18 cellular contexts compared by ENCODE assay signal in genomic region chr1:28458237-28459228, GRCh38. TPM values are rescaled to one million over a fixed set of nuclear protein-coding genes. Genes with fewer than 3 reads are reported as not detected.
A peak's percentile ranks its signal among the peaks of the same experiment; 100 is the strongest.
DNase-seq lines count a peak whose midpoint lies in the region; ATAC-seq and TF ChIP-seq lines count a peak whose summit lies in the region.
"Had no signal": no experiment of that assay in that cellular context is flagged by ENCODE, and none has a peak within 500 bp of the region (broad histone marks: within the 10 kb centered on the region; RNA-seq: fewer than 3 reads in every experiment).

No MANE protein-coding gene starts in this region.

- WGBS in endodermal cell (ENCODE audit: insufficient coverage in 1 of 2, insufficient read length in 1 of 2), 2 experiments: 94% methylated on average over 5 of the region's 7 CpGs; no CpG with 5 or more reads in 1 of the 2 experiments
- WGBS in lung, 2 donors: 56 to 58% methylated on average over 7 of the region's 7 CpGs

- no peak overlapping the region for H3K4me3 ChIP-seq in endodermal cell (ENCODE audit: low read length)
- H3K4me3 ChIP-seq in lung: no peak overlapping the region
- H3K4me3 ChIP-seq: BLaER1 had no signal

- peak overlapping the region; percentile 6 for H3K27ac Mint-ChIP-seq in activated CD4-positive, alpha-beta T cell treated with anti-CD3 and anti-CD28 coated beads, Interleukin-2, amount 10 ng/mL, durations not matched to agents 24 days and 14 days
- H3K27ac Mint-ChIP-seq in endodermal cell: peak overlapping the region; percentile 8
- H3K27ac Mint-ChIP-seq in type B pancreatic cell: peak overlapping the region; percentile 0
- H3K27ac Mint-ChIP-seq: activated CD4-positive, alpha-beta T cell treated with anti-CD3 and anti-CD28 coated beads, Interleukin-2, amount 10 ng/mL, durations not matched to agents 7 days and 5 days; stimulated activated memory B cell treated with anti-CD40 and anti-IgM and Interleukin-4, amounts not matched to agents 10 μg/mL and 1 μg/mL and 100 μg/mL, for 72 hours had no signal

- H3K36me3 ChIP-seq in endodermal cell (ENCODE audit: control insufficient read depth, insufficient read depth, low read length): peaks cover 38% of the 10 kb centered on the region
- peaks cover 2 to 10% of the 10 kb centered on the region in 2 donors for H3K36me3 ChIP-seq in lung (ENCODE audit: control insufficient read depth in 2 of 2, insufficient read depth in 2 of 2, low read length in 2 of 2)

- no peak for TF ChIP-seq CTCF in endodermal cell (conservative IDR thresholded peaks at IDR 0.05)
- TF ChIP-seq CTCF in lung (IDR thresholded peaks at IDR 0.05; ENCODE audit: control extremely low read depth, extremely low read depth): no peak
- TF ChIP-seq CTCF in type B pancreatic cell (conservative IDR thresholded peaks at IDR 0.05): no peak

- DNase-seq in activated CD4-positive, alpha-beta T cell treated with anti-CD3 and anti-CD28 coated beads, Interleukin-2, amount 10 ng/mL, durations not matched to agents 24 days and 14 days: no peak
- no peak for DNase-seq in activated CD4-positive, alpha-beta T cell treated with anti-CD3 and anti-CD28 coated beads for 4 hours
- no peak for DNase-seq in endodermal cell
- no peak for DNase-seq in lung (ENCODE audit: low spot score)
- DNase-seq in type B pancreatic cell (ENCODE audit: extremely low spot score, unreplicated experiment): no peak
- no peak for DNase-seq in cerebellar cortex (ENCODE audit: low spot score)
- DNase-seq in OCI-M2 (lab: John Stamatoyannopoulos, UW; ENCODE audit: unreplicated experiment): no peak
- no peak for DNase-seq in hippocampal formation (lab: John Stamatoyannopoulos, UW)
- DNase-seq: 8988T; activated CD4-positive, alpha-beta T cell treated with anti-CD3 and anti-CD28 coated beads, Interleukin-2, amount 10 ng/mL, durations not matched to agents 7 days and 5 days; activated CD8-positive, alpha-beta memory T cell treated with anti-CD3 and anti-CD28 coated beads, Interleukin-2, amount 50 U/mL, for 4 hours; activated effector memory CD4-positive, alpha-beta T cell treated with anti-CD3 and anti-CD28 coated beads, Interleukin-2, amount 50 U/mL, for 16 hours; cerebellar nuclear complex; kidney glomerular epithelial cell; NCI-H524 had no signal

- H3K9me3 ChIP-seq in endodermal cell (ENCODE audit: control insufficient read depth, low read length) (no peaks in the 10 kb centered on the region), lung (ENCODE audit: control insufficient read depth in 2 of 2, insufficient read depth in 1 of 2, low read length in 1 of 2) (no peaks in the 10 kb centered on the region)
- H3K9me3 ChIP-seq: BLaER1 had no signal

- intact Hi-C loops in activated CD4-positive, alpha-beta T cell treated with anti-CD3 and anti-CD28 coated beads, Interleukin-2, amount 10 ng/mL, durations not matched to agents 24 days and 14 days (cut with micrococcal nuclease): no loop called here

- H3K36me3 Mint-ChIP-seq in activated CD4-positive, alpha-beta T cell treated with anti-CD3 and anti-CD28 coated beads, Interleukin-2, amount 10 ng/mL, durations not matched to agents 24 days and 14 days (ENCODE audit: low read depth): peaks cover 26% of the 10 kb centered on the region
- peaks cover 37% of the 10 kb centered on the region for H3K36me3 Mint-ChIP-seq in endodermal cell (ENCODE audit: low read depth)
- H3K36me3 Mint-ChIP-seq in type B pancreatic cell: no peaks in the 10 kb centered on the region

- H3K27ac ChIP-seq in endodermal cell (ENCODE audit: low read depth, low read length): no peak overlapping the region
- peak overlapping the region; percentile 42 to 52 for H3K27ac ChIP-seq in lung (ENCODE audit: low read depth in 1 of 2, low read length in 1 of 2)
- H3K27ac ChIP-seq: BLaER1, RWPE1 had no signal

- H3K4me1 Mint-ChIP-seq in activated CD4-positive, alpha-beta T cell treated with anti-CD3 and anti-CD28 coated beads, Interleukin-2, amount 10 ng/mL, durations not matched to agents 24 days and 14 days: peaks cover 21% of the 10 kb centered on the region
- H3K4me1 Mint-ChIP-seq in endodermal cell: peaks cover 4% of the 10 kb centered on the region
- peaks cover 14% of the 10 kb centered on the region for H3K4me1 Mint-ChIP-seq in type B pancreatic cell (ENCODE audit: unreplicated experiment)

- ATAC-seq in lung (ENCODE audit: insufficient read depth, low FRiP score): no peak
- ATAC-seq: stimulated activated memory B cell treated with anti-CD40 and anti-IgM and Interleukin-4, amounts not matched to agents 10 μg/mL and 1 μg/mL and 100 μg/mL, for 72 hours had no signal

- no peaks in the 10 kb centered on the region for H3K27me3 Mint-ChIP-seq in activated CD4-positive, alpha-beta T cell treated with anti-CD3 and anti-CD28 coated beads, Interleukin-2, amount 10 ng/mL, durations not matched to agents 24 days and 14 days
- H3K27me3 Mint-ChIP-seq in endodermal cell (ENCODE audit: insufficient read depth) (no peaks in the 10 kb centered on the region), type B pancreatic cell (no peaks in the 10 kb centered on the region)
- H3K27me3 Mint-ChIP-seq: activated CD4-positive, alpha-beta T cell treated with anti-CD3 and anti-CD28 coated beads, Interleukin-2, amount 10 ng/mL, durations not matched to agents 7 days and 5 days; stimulated activated memory B cell treated with anti-CD40 and anti-IgM and Interleukin-4, amounts not matched to agents 10 μg/mL and 1 μg/mL and 100 μg/mL, for 72 hours had no signal

- no peak overlapping the region for H3K9ac ChIP-seq in endodermal cell (ENCODE audit: extremely low read depth, low read length, poor library complexity, severe bottlenecking)
- H3K9ac ChIP-seq: BLaER1 had no signal

- H3K4me1 ChIP-seq in endodermal cell (ENCODE audit: control insufficient read depth, insufficient read depth, low read length) (no peaks in the 10 kb centered on the region), lung (ENCODE audit: control insufficient read depth in 2 of 2, insufficient read depth in 2 of 2, low read length in 2 of 2) (peaks cover 0 to 19% of the 10 kb centered on the region in 2 donors)

- no peaks in the 10 kb centered on the region for H3K9me3 Mint-ChIP-seq in activated CD4-positive, alpha-beta T cell treated with anti-CD3 and anti-CD28 coated beads, Interleukin-2, amount 10 ng/mL, durations not matched to agents 24 days and 14 days
- H3K9me3 Mint-ChIP-seq in endodermal cell (no peaks in the 10 kb centered on the region), type B pancreatic cell (no peaks in the 10 kb centered on the region)
- H3K9me3 Mint-ChIP-seq: activated CD4-positive, alpha-beta T cell treated with anti-CD3 and anti-CD28 coated beads, Interleukin-2, amount 10 ng/mL, durations not matched to agents 7 days and 5 days; stimulated activated memory B cell treated with anti-CD40 and anti-IgM and Interleukin-4, amounts not matched to agents 10 μg/mL and 1 μg/mL and 100 μg/mL, for 72 hours had no signal

- H3K27me3 ChIP-seq in endodermal cell (ENCODE audit: control insufficient read depth, insufficient read depth, low read length, poor library complexity, severe bottlenecking) (no peaks in the 10 kb centered on the region), lung (ENCODE audit: control insufficient read depth, insufficient read depth) (no peaks in the 10 kb centered on the region)
- H3K27me3 ChIP-seq: BLaER1 had no signal

- H3K4me3 Mint-ChIP-seq in activated CD4-positive, alpha-beta T cell treated with anti-CD3 and anti-CD28 coated beads, Interleukin-2, amount 10 ng/mL, durations not matched to agents 24 days and 14 days: no peak overlapping the region
- H3K4me3 Mint-ChIP-seq in endodermal cell: no peak overlapping the region
- H3K4me3 Mint-ChIP-seq in type B pancreatic cell: no peak overlapping the region
- H3K4me3 Mint-ChIP-seq: activated CD4-positive, alpha-beta T cell treated with anti-CD3 and anti-CD28 coated beads, Interleukin-2, amount 10 ng/mL, durations not matched to agents 7 days and 5 days; stimulated activated memory B cell treated with anti-CD40 and anti-IgM and Interleukin-4, amounts not matched to agents 10 μg/mL and 1 μg/mL and 100 μg/mL, for 72 hours had no signal

RNA-seq across cellular contexts. Expression of gene RCC1, which starts 47.3 kb away (rescaled TPM):
- total RNA-seq in activated CD4-positive, alpha-beta T cell treated with anti-CD3 and anti-CD28 coated beads, Interleukin-2, amount 10 ng/mL, durations not matched to agents 24 days and 14 days: 143 and 145 TPM in 2 replicates
- 10 to 100 TPM; 55.4 to 65.3 TPM for total RNA-seq in endodermal cell
- 48.1 TPM for polyA plus RNA-seq in endodermal cell (2013, experiment 1 of 2)
- polyA plus RNA-seq in endodermal cell (2013, experiment 2 of 2): 45.8 TPM
- 10 to 100 TPM; 22.9 to 25.6 TPM for total RNA-seq in lung
- polyA plus RNA-seq in lung: 10 to 100 TPM; 32.0 to 34.3 TPM
- total RNA-seq in type B pancreatic cell (ENCODE audit: low replicate concordance): 38.8 and 46.5 TPM in 2 replicates
